Comparison of ENCODE assay signal across 16 cellular contexts in the genomic region with DNA sequence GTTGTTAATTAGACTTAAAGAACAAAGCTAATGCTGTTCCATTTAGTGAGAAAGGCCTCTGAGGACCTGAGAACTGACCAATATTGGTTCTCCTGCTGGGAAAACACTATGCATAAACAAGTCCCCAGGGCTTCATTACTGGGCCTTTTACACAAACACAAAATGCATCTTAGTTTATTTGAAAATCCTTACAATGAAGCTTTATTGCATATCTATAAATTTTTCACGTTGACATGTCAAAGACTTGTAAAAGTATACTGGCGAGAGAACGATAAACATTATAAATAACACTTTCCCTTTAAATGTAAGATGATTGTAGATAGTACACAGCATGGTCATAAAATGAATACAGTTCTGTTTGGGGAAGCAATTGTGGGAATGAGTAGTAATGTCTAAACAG.
A peak's percentile ranks its signal among the peaks of the same experiment; 100 is the strongest.
DNase-seq lines count a peak whose midpoint lies in the region; ATAC-seq and TF ChIP-seq lines count a peak whose summit lies in the region.
"Had no signal": no experiment of that assay in that cellular context is flagged by ENCODE, and none has a peak within 500 bp of the region (broad histone marks: within the 10 kb centered on the region; RNA-seq: fewer than 3 reads in every experiment).

No MANE protein-coding gene starts in this region.

- H3K4me1 ChIP-seq in HAP-1 (peaks cover 44% of the 10 kb centered on the region), Karpas-422 (ENCODE audit: low read length) (peaks cover 46% of the 10 kb centered on the region), Panc1 (ENCODE audit: control insufficient read depth, insufficient read depth, low read length) (no peaks in the 10 kb centered on the region; the same call in 1 of the 2 replicates), hepatocyte (ENCODE audit: insufficient read depth) (peaks cover 6% of the 10 kb centered on the region)
- H3K4me1 ChIP-seq: A549 had no signal

- intact Hi-C loops in Panc1 (cut with micrococcal nuclease; ENCODE audit: unreplicated experiment) = no loop called here

- TF ChIP-seq CTCF in Panc1 (IDR thresholded peaks at IDR 0.05) = no peak
- TF ChIP-seq CTCF in hepatocyte (IDR thresholded peaks at IDR 0.05; ENCODE audit: poor library complexity) = no peak

- 0 out of 2 replicates have a peak overlapping the region, but pooled peaks have one; percentile 37 for H2AFZ ChIP-seq in Karpas-422 (ENCODE audit: low read length)
- no peak overlapping the region for H2AFZ ChIP-seq in hepatocyte

- H3K4me3 ChIP-seq in HAP-1 = no peak overlapping the region
- no peak overlapping the region for H3K4me3 ChIP-seq in Karpas-422 (ENCODE audit: low read length)
- no peak overlapping the region for H3K4me3 ChIP-seq in Panc1 (ENCODE audit: low read depth in 2 of 2, low read length in 2 of 2)
- no peak overlapping the region for H3K4me3 ChIP-seq in hepatocyte
- H3K4me3 ChIP-seq: A549, SJCRH30 had no signal

- CTCF ChIA-PET in Panc1 (lab: Charles Lee) = no interaction called here

- no peaks in the 10 kb centered on the region for H4K20me1 ChIP-seq in Karpas-422 (ENCODE audit: insufficient read depth, low read depth, low read length)
- no peaks in the 10 kb centered on the region for H4K20me1 ChIP-seq in hepatocyte (ENCODE audit: insufficient read depth, poor library complexity, severe bottlenecking)

- H3K27ac ChIP-seq in Karpas-422 (ENCODE audit: low read length) (no peak overlapping the region), Panc1 (ENCODE audit: low read length) (peak overlapping the region; percentile 29; the same call in 1 of the 2 replicates), hepatocyte (no peak overlapping the region)
- H3K27ac ChIP-seq: A549, SJCRH30 had no signal

- POLR2A ChIA-PET in Panc1 (lab: Charles Lee) = interaction anchor here (0.7 kb wide), 1 partner anchor 327 kb away, joined by 8 read pairs; no protein-coding TSS in a partner anchor

- 36% methylated on average over 3 of the region's 3 CpGs for WGBS in hepatocyte (ENCODE audit: low lambda C conversion rate, missing lambda C conversion rate)

- H3K27me3 ChIP-seq in HAP-1 (ENCODE audit: low read depth) (no peaks in the 10 kb centered on the region), Karpas-422 (ENCODE audit: low read length) (no peaks in the 10 kb centered on the region), Panc1 (ENCODE audit: control insufficient read depth, insufficient read depth, low read length) (no peaks in the 10 kb centered on the region), hepatocyte (no peaks in the 10 kb centered on the region)
- H3K27me3 ChIP-seq: SJCRH30 had no signal

- in situ Hi-C loops in HAP-1 (cut with MboI; ENCODE audit: low sequenced_read_pairs) = no loop called here
- in situ Hi-C loops in Panc1 (cut with HindIII; ENCODE audit: low pct_unique_long_range_greater_than_20kb, low sequenced_read_pairs) = no loop called here

- H3K9me2 ChIP-seq in Karpas-422 (replicated peaks; ENCODE audit: insufficient read depth, low read length) (no peaks in the 10 kb centered on the region), hepatocyte (replicated peaks; ENCODE audit: insufficient read depth) (no peaks in the 10 kb centered on the region)

- no peak overlapping the region for H3K4me2 ChIP-seq in Karpas-422 (ENCODE audit: low read depth, low read length, poor library complexity, severe bottlenecking)
- H3K4me2 ChIP-seq in hepatocyte = peak overlapping the region; percentile 26
- H3K4me2 ChIP-seq: A549 had no signal

- no peaks in the 10 kb centered on the region for H3K9me3 ChIP-seq in HAP-1
- H3K9me3 ChIP-seq in Karpas-422 (ENCODE audit: low read length) = no peaks in the 10 kb centered on the region
- no peaks in the 10 kb centered on the region for H3K9me3 ChIP-seq in Panc1 (ENCODE audit: control insufficient read depth, insufficient read depth, low read depth, low read length)
- no peaks in the 10 kb centered on the region for H3K9me3 ChIP-seq in hepatocyte (ENCODE audit: low read depth)
- H3K9me3 ChIP-seq: A549, SJCRH30 had no signal

- no peaks in the 10 kb centered on the region for H3K79me2 ChIP-seq in Karpas-422 (ENCODE audit: low read length)
- H3K79me2 ChIP-seq in hepatocyte = no peaks in the 10 kb centered on the region

- ATAC-seq in Panc1 (peak; percentile 51; the same call in 1 of the 2 replicates), HG02798 (IDR thresholded peaks at IDR 0.05; ENCODE audit: poor library complexity, unreplicated experiment) (no peak)
- ATAC-seq: A549 had no signal

- no TSS peak for BruUV-seq in Panc1 (replicated peaks; lab: Mats Ljungman, UMichigan)

- no peaks in the 10 kb centered on the region for H3K36me3 ChIP-seq in HAP-1 (replicated peaks)
- H3K36me3 ChIP-seq in Karpas-422 (ENCODE audit: insufficient read depth, low read length) = no peaks in the 10 kb centered on the region
- no peaks in the 10 kb centered on the region for H3K36me3 ChIP-seq in Panc1 (ENCODE audit: control insufficient read depth, insufficient read depth, low read length)
- no peaks in the 10 kb centered on the region for H3K36me3 ChIP-seq in hepatocyte (replicated peaks; ENCODE audit: insufficient read depth, low read depth)
- H3K36me3 ChIP-seq: SJCRH30 had no signal

- no peak overlapping the region for H3K9ac ChIP-seq in Karpas-422 (ENCODE audit: low read length)

- peak; percentile 73 to 93 for DNase-seq in HAP-1 (ENCODE audit: low spot score in 2 of 2)
- no peak for DNase-seq in Karpas-422
- no peak for DNase-seq in Panc1 (ENCODE audit: low read depth, low spot score)
- DNase-seq in hepatocyte (ENCODE audit: low spot score) = no peak
- no peak for DNase-seq in islet precursor cell
- no peak for DNase-seq in NCI-H128 (lab: John Stamatoyannopoulos, UW; ENCODE audit: unreplicated experiment)
- DNase-seq: Kasumi-1; MM.1S; NCI-H1048; NCI-H146; NCI-H2029 treated with DMSO at 0.1 percent for 48 hours; NCI-H446 treated with DMSO at 0.1 percent for 48 hours; NK-92 treated with Interleukin-12 subunit alpha and Interleukin-12 subunit beta, amount 100 ng/mL, for 24 hours; SJCRH30 had no signal

Comparison
In these comparisons a context has a peak if more than half of its experiments do, and no peak if none do; other contexts are left out.
1. DNase-seq: peak in HAP-1 (2 of 2); none in Karpas-422 (single experiment), Panc1 (single experiment), hepatocyte (single experiment), islet precursor cell (single experiment) and NCI-H128 (single experiment).